Comparison of ENCODE assay signal across 18 cellular contexts in the genomic region with DNA sequence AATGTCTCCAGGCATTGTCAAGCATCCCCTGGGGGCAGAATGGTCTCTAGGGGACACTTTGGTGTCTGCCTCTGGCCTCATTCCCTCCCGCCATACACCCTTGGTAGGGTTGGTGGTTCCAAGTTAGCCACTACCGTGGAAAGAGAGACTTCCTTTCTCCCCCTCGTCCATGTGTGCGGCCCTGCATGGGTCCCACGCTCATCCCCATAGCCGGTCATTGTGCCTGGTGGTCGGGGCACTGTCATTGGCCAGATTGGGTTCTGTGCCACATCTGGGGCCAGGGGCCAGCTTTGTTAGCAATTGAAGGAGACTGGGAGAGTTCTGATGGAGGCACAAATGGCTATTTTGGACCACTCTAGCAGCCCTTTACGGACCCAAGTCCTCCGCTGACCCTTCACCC. TPM values are rescaled to one million over a fixed set of nuclear protein-coding genes. Genes with fewer than 3 reads are reported as not detected.
DNase-seq lines count a peak whose midpoint lies in the region; ATAC-seq, FAIRE-seq and TF ChIP-seq lines count a peak whose summit lies in the region.
"Had no signal": no experiment of that assay in that cellular context is flagged by ENCODE, and none has a peak within 500 bp of the region (broad histone marks: within the 10 kb centered on the region; RNA-seq: fewer than 3 reads in every experiment).

No MANE protein-coding gene starts in this region.

- CTCF ChIA-PET in Caco-2 (lab: Charles Lee), result no interaction called here
- CTCF ChIA-PET in activated CD4-positive, alpha-beta T cell treated with anti-CD3 and anti-CD28 coated beads, Interleukin-2, amount 10 ng/mL, durations not matched to agents 7 days and 5 days (lab: Charles Lee), result no interaction called here

- H2BK5ac ChIP-seq in trophoblast cell (ENCODE audit: low read depth, low read length, poor library complexity), result peak overlapping the region; percentile 63

- no peak for ATAC-seq in effector memory CD8-positive, alpha-beta T cell (replicated peaks)
- ATAC-seq: activated T-helper 17 cell treated with anti-CD3 and anti-CD28 coated beads, Interleukin-2, amount 50 U/mL, for 72 hours; stimulated activated effector memory CD8-positive, alpha-beta T cell treated with anti-CD3 and anti-CD28 coated beads, Interleukin-12 subunit alpha, Interleukin-12 subunit beta, amount 100 ng/mL, for 72 hours had no signal

- H3K9ac ChIP-seq in astrocyte (ENCODE audit: low read length) (peak overlapping the region; percentile 78), trophoblast cell (ENCODE audit: low read length) (no peak overlapping the region)

- H3K23ac ChIP-seq in trophoblast cell (ENCODE audit: low read length), result no peak overlapping the region

- H2BK12ac ChIP-seq in trophoblast cell (ENCODE audit: low read length), result peak overlapping the region; percentile 67

- H3K79me2 ChIP-seq in astrocyte (ENCODE audit: insufficient read depth, low read length), result peaks cover 5% of the 10 kb centered on the region
- H3K79me2 ChIP-seq in hepatocyte, result no peaks in the 10 kb centered on the region
- H3K79me2 ChIP-seq in trophoblast cell (ENCODE audit: control insufficient read depth, insufficient read depth, low read length, poor library complexity), result peaks cover 5% of the 10 kb centered on the region

- H3K18ac ChIP-seq in trophoblast cell (ENCODE audit: low read length), result peak overlapping the region; percentile 81

- H4K91ac ChIP-seq in trophoblast cell (ENCODE audit: low read depth, low read length), result peak overlapping the region; percentile 72

- H2AK5ac ChIP-seq in trophoblast cell (ENCODE audit: low read length), result no peak overlapping the region

- no TSS peak for BruUV-seq in Caco-2 (replicated peaks; lab: Mats Ljungman, UMichigan)

- peak overlapping the region; percentile 64 for H3K14ac ChIP-seq in trophoblast cell (ENCODE audit: low read length)

- peak; percentile 90 for FAIRE-seq in astrocyte (lab: Jason Lieb, UNC)
- FAIRE-seq: pancreas had no signal

- H3K36me3 Mint-ChIP-seq in Caco-2 (ENCODE audit: insufficient read depth, unreplicated experiment), result no peaks in the 10 kb centered on the region
- H3K36me3 Mint-ChIP-seq in astrocyte (ENCODE audit: low read depth, unreplicated experiment), result no peaks in the 10 kb centered on the region
- H3K36me3 Mint-ChIP-seq in effector memory CD8-positive, alpha-beta T cell (ENCODE audit: insufficient read depth), result no peaks in the 10 kb centered on the region
- H3K36me3 Mint-ChIP-seq in activated CD4-positive, alpha-beta T cell treated with anti-CD3 and anti-CD28 coated beads, Interleukin-2, amount 10 ng/mL, durations not matched to agents 7 days and 5 days (ENCODE audit: low read depth), result no peaks in the 10 kb centered on the region
- H3K36me3 Mint-ChIP-seq: CD4-positive, alpha-beta memory T cell; stimulated activated effector memory CD8-positive, alpha-beta T cell treated with anti-CD3 and anti-CD28 coated beads, Interleukin-12 subunit alpha, Interleukin-12 subunit beta, amount 100 ng/mL, for 72 hours had no signal

- POLR2A ChIA-PET in Caco-2 (lab: Charles Lee), result no interaction called here
- POLR2A ChIA-PET in activated CD4-positive, alpha-beta T cell treated with anti-CD3 and anti-CD28 coated beads, Interleukin-2, amount 10 ng/mL, durations not matched to agents 7 days and 5 days (lab: Charles Lee), result no interaction called here

- H3K4me1 Mint-ChIP-seq in Caco-2 (ENCODE audit: low read depth, unreplicated experiment) (peaks cover 18% of the 10 kb centered on the region), astrocyte (ENCODE audit: low read depth, unreplicated experiment) (peaks cover 28% of the 10 kb centered on the region)
- H3K4me1 Mint-ChIP-seq in effector memory CD8-positive, alpha-beta T cell (ENCODE audit: low read depth in 2 of 2), result no peaks in the 10 kb centered on the region
- peaks cover 7% of the 10 kb centered on the region for H3K4me1 Mint-ChIP-seq in activated CD4-positive, alpha-beta T cell treated with anti-CD3 and anti-CD28 coated beads, Interleukin-2, amount 10 ng/mL, durations not matched to agents 7 days and 5 days
- H3K4me1 Mint-ChIP-seq: activated T-helper 17 cell treated with anti-CD3 and anti-CD28 coated beads, Interleukin-2, amount 50 U/mL, for 72 hours; stimulated activated effector memory CD8-positive, alpha-beta T cell treated with anti-CD3 and anti-CD28 coated beads, Interleukin-12 subunit alpha, Interleukin-12 subunit beta, amount 100 ng/mL, for 72 hours had no signal

- H3K27me3 ChIP-seq in Caco-2 (replicated peaks; ENCODE audit: control insufficient read depth, insufficient read depth, low read length) (no peaks in the 10 kb centered on the region), astrocyte (ENCODE audit: insufficient read depth, low read length) (no peaks in the 10 kb centered on the region), hepatocyte (no peaks in the 10 kb centered on the region), trophoblast cell (ENCODE audit: insufficient read depth, low read length) (no peaks in the 10 kb centered on the region)
- H3K27me3 ChIP-seq: pancreas, Peyer's patch, upper lobe of left lung had no signal

- H3K36me3 ChIP-seq in Caco-2 (ENCODE audit: control insufficient read depth, insufficient read depth, low read length), result no peaks in the 10 kb centered on the region
- no peaks in the 10 kb centered on the region for H3K36me3 ChIP-seq in astrocyte (ENCODE audit: insufficient read depth, low read length)
- no peaks in the 10 kb centered on the region for H3K36me3 ChIP-seq in hepatocyte (replicated peaks; ENCODE audit: insufficient read depth, low read depth)
- H3K36me3 ChIP-seq in trophoblast cell (ENCODE audit: control insufficient read depth in 1 of 2, insufficient read depth in 2 of 2, low read length in 2 of 2), result no peaks in the 10 kb centered on the region
- H3K36me3 ChIP-seq: adrenal gland, pancreas, Peyer's patch, upper lobe of left lung had no signal

- WGBS in hepatocyte (ENCODE audit: low lambda C conversion rate, missing lambda C conversion rate), result 77% methylated on average over 9 of the region's 9 CpGs
- no CpG with 5 or more reads among the region's 9 CpGs for WGBS in trophoblast cell (ENCODE audit: extremely low coverage, insufficient coverage, insufficient read length)

- no peaks in the 10 kb centered on the region for H4K20me1 ChIP-seq in astrocyte (ENCODE audit: insufficient read depth, low read length)
- no peaks in the 10 kb centered on the region for H4K20me1 ChIP-seq in hepatocyte (ENCODE audit: insufficient read depth, poor library complexity, severe bottlenecking)

- H2AFZ ChIP-seq in astrocyte (ENCODE audit: low read depth, low read length), result peak overlapping the region; percentile 27
- no peak overlapping the region for H2AFZ ChIP-seq in hepatocyte
- H2AFZ ChIP-seq in trophoblast cell (ENCODE audit: insufficient read depth, low read length, poor library complexity), result peak overlapping the region; percentile 33

- peaks cover 24% of the 10 kb centered on the region for H3K79me1 ChIP-seq in trophoblast cell (ENCODE audit: low read length)

- DNase-seq in Caco-2 (no peak), astrocyte (ENCODE audit: low read depth) (no peak), hepatocyte (ENCODE audit: low spot score) (no peak), trophoblast cell (no peak), DMS 273 treated with DMSO at 0.1 percent for 48 hours (lab: John Stamatoyannopoulos, UW) (no peak), SIG-M5 (lab: John Stamatoyannopoulos, UW) (no peak)
- no peak for DNase-seq in effector memory CD8-positive, alpha-beta T cell
- no peak for DNase-seq in activated CD4-positive, alpha-beta T cell treated with anti-CD3 and anti-CD28 coated beads, Interleukin-2, amount 10 ng/mL, durations not matched to agents 7 days and 5 days
- DNase-seq: activated CD8-positive, alpha-beta memory T cell treated with anti-CD3 and anti-CD28 coated beads for 24 hours; CD4-positive, alpha-beta memory T cell; KG1; NCI-H1092 treated with DMSO at 0.1 percent for 48 hours; Peyer's patch; upper lobe of left lung had no signal

- H4K12ac ChIP-seq in trophoblast cell (ENCODE audit: low read depth, low read length), result no peak overlapping the region

- H3K4me2 ChIP-seq in astrocyte (ENCODE audit: low read length), result peak overlapping the region; percentile 82
- H3K4me2 ChIP-seq in hepatocyte, result no peak overlapping the region
- H3K4me2 ChIP-seq in trophoblast cell (ENCODE audit: low read length), result peak overlapping the region; percentile 39

- peak overlapping the region; percentile 63 for H4K8ac ChIP-seq in trophoblast cell (ENCODE audit: low read depth, low read length)

- H3K4ac ChIP-seq in trophoblast cell (ENCODE audit: low read depth, low read length), result peak overlapping the region; percentile 27

- peak overlapping the region; percentile 82 for H3K27ac ChIP-seq in astrocyte (ENCODE audit: low read depth, low read length)
- H3K27ac ChIP-seq in hepatocyte, result peak overlapping the region; percentile 77
- peak overlapping the region; percentile 89 for H3K27ac ChIP-seq in trophoblast cell (ENCODE audit: low read depth, low read length)
- H3K27ac ChIP-seq: Peyer's patch had no signal

- H3K27me3 Mint-ChIP-seq in Caco-2 (ENCODE audit: insufficient read depth, unreplicated experiment) (no peaks in the 10 kb centered on the region), astrocyte (ENCODE audit: low read depth, unreplicated experiment) (no peaks in the 10 kb centered on the region)
- peaks cover 0 to 57% of the 10 kb centered on the region in 2 donors for H3K27me3 Mint-ChIP-seq in effector memory CD8-positive, alpha-beta T cell
- H3K27me3 Mint-ChIP-seq in activated CD4-positive, alpha-beta T cell treated with anti-CD3 and anti-CD28 coated beads, Interleukin-2, amount 10 ng/mL, durations not matched to agents 7 days and 5 days, result peaks cover 7% of the 10 kb centered on the region

- no peak overlapping the region for H3K4me3 ChIP-seq in Caco-2 (ENCODE audit: low read depth, low read length)
- H3K4me3 ChIP-seq in astrocyte (ENCODE audit: insufficient read depth, low read depth, low read length), result peak overlapping the region; percentile 1
- no peak overlapping the region for H3K4me3 ChIP-seq in hepatocyte
- H3K4me3 ChIP-seq in trophoblast cell (ENCODE audit: low read depth, low read length), result no peak overlapping the region
- H3K4me3 ChIP-seq: pancreas, upper lobe of left lung had no signal

- H3K9me3 ChIP-seq in Caco-2 (no peaks in the 10 kb centered on the region), astrocyte (ENCODE audit: insufficient read depth, low read depth, low read length) (no peaks in the 10 kb centered on the region), hepatocyte (ENCODE audit: low read depth) (no peaks in the 10 kb centered on the region), trophoblast cell (ENCODE audit: insufficient read depth, low read depth, low read length) (no peaks in the 10 kb centered on the region)
- H3K9me3 ChIP-seq: adrenal gland, pancreas, Peyer's patch, upper lobe of left lung had no signal

- intact Hi-C loops in Caco-2 (cut with micrococcal nuclease; ENCODE audit: unreplicated experiment), result no loop called here

- peak overlapping the region; percentile 62 for H2BK120ac ChIP-seq in trophoblast cell (ENCODE audit: insufficient read depth, low read length, poor library complexity)

- no peaks in the 10 kb centered on the region for H3K9me2 ChIP-seq in hepatocyte (replicated peaks; ENCODE audit: insufficient read depth)

- H3K9me3 Mint-ChIP-seq in Caco-2 (ENCODE audit: unreplicated experiment), result no peaks in the 10 kb centered on the region
- H3K9me3 Mint-ChIP-seq in astrocyte (ENCODE audit: unreplicated experiment), result no peaks in the 10 kb centered on the region
- H3K9me3 Mint-ChIP-seq in effector memory CD8-positive, alpha-beta T cell, result no peaks in the 10 kb centered on the region
- no peaks in the 10 kb centered on the region for H3K9me3 Mint-ChIP-seq in activated CD4-positive, alpha-beta T cell treated with anti-CD3 and anti-CD28 coated beads, Interleukin-2, amount 10 ng/mL, durations not matched to agents 7 days and 5 days
- H3K9me3 Mint-ChIP-seq: activated T-helper 17 cell treated with anti-CD3 and anti-CD28 coated beads, Interleukin-2, amount 50 U/mL, for 72 hours; CD4-positive, alpha-beta memory T cell; stimulated activated effector memory CD8-positive, alpha-beta T cell treated with anti-CD3 and anti-CD28 coated beads, Interleukin-12 subunit alpha, Interleukin-12 subunit beta, amount 100 ng/mL, for 72 hours had no signal

- TF ChIP-seq CTCF in Caco-2 (IDR thresholded peaks at IDR 0.05; ENCODE audit: insufficient read depth in 1 of 2, low read depth in 1 of 2, low read length in 1 of 2, severe bottlenecking in 1 of 2, unreplicated experiment in 1 of 2) (no peak), astrocyte (IDR thresholded peaks at IDR 0.05; ENCODE audit: insufficient read depth, low read depth, low read length) (no peak), hepatocyte (IDR thresholded peaks at IDR 0.05; ENCODE audit: poor library complexity) (no peak)

- peak overlapping the region; percentile 65 for H3K27ac Mint-ChIP-seq in Caco-2 (ENCODE audit: unreplicated experiment)
- H3K27ac Mint-ChIP-seq in astrocyte (ENCODE audit: unreplicated experiment), result peak overlapping the region; percentile 95
- H3K27ac Mint-ChIP-seq in effector memory CD8-positive, alpha-beta T cell, result no peak overlapping the region
- no peak overlapping the region for H3K27ac Mint-ChIP-seq in activated CD4-positive, alpha-beta T cell treated with anti-CD3 and anti-CD28 coated beads, Interleukin-2, amount 10 ng/mL, durations not matched to agents 7 days and 5 days
- H3K27ac Mint-ChIP-seq: activated T-helper 17 cell treated with anti-CD3 and anti-CD28 coated beads, Interleukin-2, amount 50 U/mL, for 72 hours; CD4-positive, alpha-beta memory T cell; stimulated activated effector memory CD8-positive, alpha-beta T cell treated with anti-CD3 and anti-CD28 coated beads, Interleukin-12 subunit alpha, Interleukin-12 subunit beta, amount 100 ng/mL, for 72 hours had no signal

- H3K4me3 Mint-ChIP-seq in Caco-2 (ENCODE audit: unreplicated experiment) (no peak overlapping the region), astrocyte (ENCODE audit: unreplicated experiment) (no peak overlapping the region)
- H3K4me3 Mint-ChIP-seq in effector memory CD8-positive, alpha-beta T cell, result no peak overlapping the region
- H3K4me3 Mint-ChIP-seq in activated CD4-positive, alpha-beta T cell treated with anti-CD3 and anti-CD28 coated beads, Interleukin-2, amount 10 ng/mL, durations not matched to agents 7 days and 5 days, result no peak overlapping the region
- H3K4me3 Mint-ChIP-seq: activated T-helper 17 cell treated with anti-CD3 and anti-CD28 coated beads, Interleukin-2, amount 50 U/mL, for 72 hours; CD4-positive, alpha-beta memory T cell; stimulated activated effector memory CD8-positive, alpha-beta T cell treated with anti-CD3 and anti-CD28 coated beads, Interleukin-12 subunit alpha, Interleukin-12 subunit beta, amount 100 ng/mL, for 72 hours had no signal

- peaks cover 4% of the 10 kb centered on the region; the same call in 1 of the 2 replicates for H3K4me1 ChIP-seq in Caco-2
- H3K4me1 ChIP-seq in astrocyte (ENCODE audit: insufficient read depth, low read length), result peaks cover 18% of the 10 kb centered on the region
- peaks cover 10% of the 10 kb centered on the region for H3K4me1 ChIP-seq in hepatocyte (ENCODE audit: insufficient read depth)
- peaks cover 22 to 26% of the 10 kb centered on the region in 2 experiments for H3K4me1 ChIP-seq in trophoblast cell (ENCODE audit: control insufficient read depth in 1 of 2, insufficient read depth in 2 of 2, low read length in 2 of 2)
- H3K4me1 ChIP-seq: pancreas had no signal

RNA-seq across cellular contexts. Expression of a gene that starts 17.3 kb away (rescaled TPM):
- 10.0 and 11.1 TPM in 2 replicates for total RNA-seq in Caco-2 (2022)
- 5.9 and 7.2 TPM in 2 replicates for total RNA-seq in astrocyte
- 3.8 and 5.9 TPM in 2 replicates for total RNA-seq in hepatocyte
- 1.5 and 2.2 TPM in 2 replicates for polyA plus RNA-seq in hepatocyte
- polyA plus RNA-seq in trophoblast cell (2013), result 1.4 TPM in 2 replicates
- not detected for total RNA-seq in activated CD4-positive, alpha-beta T cell treated with anti-CD3 and anti-CD28 coated beads, Interleukin-2, amount 10 ng/mL, durations not matched to agents 7 days and 5 days
- polyA plus RNA-seq: CD4-positive, alpha-beta memory T cell had no signal

Comparison
In these comparisons a context has a peak if more than half of its experiments do, and no peak if none do; other contexts are left out.
1. H3K27ac Mint-ChIP-seq: peak in Caco-2 (single experiment) and astrocyte (single experiment); none in effector memory CD8-positive, alpha-beta T cell (0 of 2) and activated CD4-positive, alpha-beta T cell treated with anti-CD3 and anti-CD28 coated beads, Interleukin-2, amount 10 ng/mL, durations not matched to agents 7 days and 5 days (single experiment).
2. Peak in every context shown above with its lines, with median percentiles within 50 percentile points of each other: H3K27ac ChIP-seq.